8 cellular contexts compared by ENCODE assay signal in genomic region chr3:196632033-196632751, GRCh38. TPM values are rescaled to one million over a fixed set of nuclear protein-coding genes. Genes with fewer than 3 reads are reported as not detected.
DNase-seq lines count a peak whose midpoint lies in the region; ATAC-seq and TF ChIP-seq lines count a peak whose summit lies in the region.

No MANE protein-coding gene starts in this region.

- H3K27ac Mint-ChIP-seq in T-helper 17 cell: peak overlapping the region; percentile 97

- DNase-seq in NCI-H187 (lab: John Stamatoyannopoulos, UW) (peak; percentile 79 to 81), T-helper 17 cell (peak; percentile 74 to 83 (median 78)), hepatic stellate cell (ENCODE audit: low spot score) (peak; percentile 83), aorta (peak; percentile 91 to 94)

- H3K9me3 ChIP-seq in T-helper 17 cell (ENCODE audit: control insufficient read depth, low read length, poor library complexity, severe bottlenecking): no peaks in the 10 kb centered on the region
- no peaks in the 10 kb centered on the region for H3K9me3 ChIP-seq in aorta (ENCODE audit: control insufficient read depth, low read length)

- WGBS in aorta, 2 donors: 1 to 2% methylated on average over 43 to 44 of the region's 44 CpGs

- ATAC-seq in HG02938 (IDR thresholded peaks at IDR 0.05; ENCODE audit: unreplicated experiment): peak; percentile 66
- ATAC-seq in T-helper 17 cell: peak; percentile 86
- peak; percentile 93 for ATAC-seq in aorta (ENCODE audit: low FRiP score)

- no peaks in the 10 kb centered on the region for H3K36me3 ChIP-seq in rectal smooth muscle tissue (ENCODE audit: control insufficient read depth, insufficient read depth, low read length)
- H3K36me3 ChIP-seq in aorta (ENCODE audit: control insufficient read depth in 1 of 2, insufficient read depth in 2 of 2, low read length in 1 of 2): no peaks in the 10 kb centered on the region

- peak; percentile 72 for TF ChIP-seq POLR2A in GM15510 (IDR thresholded peaks at IDR 0.05; ENCODE audit: borderline replicate concordance, extremely low read depth, insufficient read length)

- peak overlapping the region; percentile 82 for H3K4me3 ChIP-seq in rectal smooth muscle tissue (ENCODE audit: low read length)
- peak overlapping the region; percentile 22 to 58 for H3K4me3 ChIP-seq in aorta (ENCODE audit: low read length in 2 of 2)

- H3K4me1 ChIP-seq in rectal smooth muscle tissue (ENCODE audit: control insufficient read depth, insufficient read depth, low read length): peaks cover 8% of the 10 kb centered on the region
- H3K4me1 ChIP-seq in aorta (ENCODE audit: control insufficient read depth in 1 of 2, insufficient read depth in 2 of 2, low read length in 2 of 2): no peaks in the 10 kb centered on the region

- H3K4me1 Mint-ChIP-seq in T-helper 17 cell: peaks cover 45% of the 10 kb centered on the region

- peak overlapping the region; percentile 93 for H3K4me3 Mint-ChIP-seq in T-helper 17 cell

- H3K27ac ChIP-seq in angular gyrus (ENCODE audit: low read depth, low read length): peak overlapping the region; percentile 71
- H3K27ac ChIP-seq in rectal smooth muscle tissue (ENCODE audit: low read depth, low read length): peak overlapping the region; percentile 86
- H3K27ac ChIP-seq in aorta (ENCODE audit: low read depth in 1 of 2, low read length in 2 of 2): no peak overlapping the region

- no peaks in the 10 kb centered on the region for H3K36me3 Mint-ChIP-seq in T-helper 17 cell (ENCODE audit: low read depth)

- H3K27me3 ChIP-seq in rectal smooth muscle tissue (ENCODE audit: control insufficient read depth, insufficient read depth, low read length): no peaks in the 10 kb centered on the region
- no peaks in the 10 kb centered on the region for H3K27me3 ChIP-seq in aorta (ENCODE audit: control insufficient read depth in 1 of 2, insufficient read depth in 2 of 2, low read length in 1 of 2)

- H3K9ac ChIP-seq in rectal smooth muscle tissue (ENCODE audit: low read length): peak overlapping the region; percentile 80

- intact Hi-C loops in aorta (cut with DNase I): no loop called here

- H3K27me3 Mint-ChIP-seq in T-helper 17 cell: no peaks in the 10 kb centered on the region

RNA-seq across cellular contexts. Expression of gene NRROS, which starts 7.3 kb away (rescaled TPM):
- total RNA-seq in T-helper 17 cell: 10 to 100 TPM; 15.1 to 15.5 TPM
- 10 to 100 TPM in 1 of 2 donors, 1 to 10 TPM in 1; 7.6 to 17.3 TPM for total RNA-seq in aorta
- polyA plus RNA-seq in aorta: 1 to 10 TPM in 1 of 2 donors, under 1 TPM in 1; 0.43 to 2.0 TPM

Comparison
In these comparisons a context has a peak if more than half of its experiments do, and no peak if none do; other contexts are left out.
1. H3K27ac ChIP-seq: peak in angular gyrus (single experiment) and rectal smooth muscle tissue (single experiment); none in aorta (0 of 2).
2. Peak in every context shown above with its lines, with median percentiles within 50 percentile points of each other: ATAC-seq and DNase-seq.